In the genomic region with DNA sequence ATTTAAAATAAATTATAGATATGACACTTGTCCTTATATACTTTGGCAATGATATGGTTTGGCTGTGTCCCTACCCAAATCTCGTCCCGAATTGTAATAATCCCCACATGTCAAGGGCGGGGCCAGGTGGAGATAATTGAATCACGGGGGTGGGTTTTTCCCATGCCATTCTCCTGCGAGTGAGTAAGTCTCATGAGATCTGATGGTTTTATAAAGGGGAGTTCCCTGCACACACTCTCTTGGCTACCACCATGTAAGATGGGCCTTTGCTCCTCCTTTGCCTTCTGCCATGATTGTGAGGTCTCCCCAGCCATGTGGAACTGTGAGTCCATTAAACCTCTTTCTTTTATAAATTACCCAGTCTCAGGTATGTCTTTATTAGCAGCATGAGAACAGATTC, we compare ENCODE assay signal across 7 cellular contexts. TPM values are rescaled to one million over a fixed set of nuclear protein-coding genes. Genes with fewer than 3 reads are reported as not detected.
DNase-seq lines count a peak whose midpoint lies in the region; ATAC-seq lines count a peak whose summit lies in the region.
"Not testable (repeated sequence)": the region's sequence is repeated elsewhere in the genome, so short reads cannot be mapped to it uniquely, and the experiment has no call there.

No MANE protein-coding gene starts in this region.

- not testable (repeated sequence) for H3K79me1 ChIP-seq in mesenchymal stem cell (replicated peaks; ENCODE audit: low read length, poor library complexity, severe bottlenecking)

- DNase-seq in DMS 273 (lab: John Stamatoyannopoulos, UW; ENCODE audit: unreplicated experiment) (peak; percentile 88), NCI-H1694 (lab: John Stamatoyannopoulos, UW) (peak; percentile 99), NCI-H82 (lab: John Stamatoyannopoulos, UW) (peak; percentile 17)
- peak; percentile 19 for DNase-seq in activated CD4-positive, alpha-beta T cell treated with anti-CD3 and anti-CD28 coated beads for 36 hours
- DNase-seq in activated naive CD4-positive, alpha-beta T cell treated with anti-CD3 and anti-CD28 coated beads for 36 hours, result peak; percentile 31
- DNase-seq in central memory CD8-positive, alpha-beta T cell (ENCODE audit: low spot score in 2 of 2); mesenchymal stem cell: not testable (repeated sequence)

- H2AK5ac ChIP-seq in mesenchymal stem cell (ENCODE audit: low read length, severe bottlenecking), result not testable (repeated sequence)

- CTCF ChIA-PET in activated CD4-positive, alpha-beta T cell treated with anti-CD3 and anti-CD28 coated beads for 36 hours (lab: Charles Lee); activated naive CD4-positive, alpha-beta T cell treated with anti-CD3 and anti-CD28 coated beads for 36 hours (lab: Charles Lee): not testable (repeated sequence)

- H3K23ac ChIP-seq in mesenchymal stem cell (ENCODE audit: low read length in 2 of 2), result not testable (repeated sequence)

- H3K18ac ChIP-seq in mesenchymal stem cell (ENCODE audit: low read depth in 1 of 2, low read length in 2 of 2), result not testable (repeated sequence)

- not testable (repeated sequence) for H3K27me3 Mint-ChIP-seq in activated CD4-positive, alpha-beta T cell treated with anti-CD3 and anti-CD28 coated beads for 36 hours; activated naive CD4-positive, alpha-beta T cell treated with anti-CD3 and anti-CD28 coated beads for 36 hours (ENCODE audit: low read depth); central memory CD8-positive, alpha-beta T cell

- not testable (repeated sequence) for H3K14ac ChIP-seq in mesenchymal stem cell (ENCODE audit: low read length in 2 of 2)

- not testable (repeated sequence) for H3K9me3 ChIP-seq in mesenchymal stem cell (ENCODE audit: control insufficient read depth, low read length)

- H3K9ac ChIP-seq in mesenchymal stem cell (ENCODE audit: low read length), result not testable (repeated sequence)

- H3K27ac Mint-ChIP-seq in activated CD4-positive, alpha-beta T cell treated with anti-CD3 and anti-CD28 coated beads for 36 hours; activated naive CD4-positive, alpha-beta T cell treated with anti-CD3 and anti-CD28 coated beads for 36 hours: not testable (repeated sequence)
- H3K27ac Mint-ChIP-seq in central memory CD8-positive, alpha-beta T cell (ENCODE audit: low read depth), result peak overlapping the region; percentile 14

- H3K4me3 Mint-ChIP-seq in activated CD4-positive, alpha-beta T cell treated with anti-CD3 and anti-CD28 coated beads for 36 hours; activated naive CD4-positive, alpha-beta T cell treated with anti-CD3 and anti-CD28 coated beads for 36 hours; central memory CD8-positive, alpha-beta T cell: not testable (repeated sequence)

- H2BK15ac ChIP-seq in mesenchymal stem cell (ENCODE audit: low read depth, poor library complexity, severe bottlenecking), result not testable (repeated sequence)

- H2BK12ac ChIP-seq in mesenchymal stem cell (ENCODE audit: low read length in 2 of 2), result not testable (repeated sequence)

- H3K4me1 Mint-ChIP-seq in activated CD4-positive, alpha-beta T cell treated with anti-CD3 and anti-CD28 coated beads for 36 hours; activated naive CD4-positive, alpha-beta T cell treated with anti-CD3 and anti-CD28 coated beads for 36 hours (ENCODE audit: low read depth); central memory CD8-positive, alpha-beta T cell: not testable (repeated sequence)

- H3K4ac ChIP-seq in mesenchymal stem cell (ENCODE audit: low read depth in 1 of 2, low read length in 2 of 2), result not testable (repeated sequence)

- H2BK120ac ChIP-seq in mesenchymal stem cell (ENCODE audit: low read depth, low read length), result peak overlapping the region; percentile 19

- not testable (repeated sequence) for ATAC-seq in activated CD4-positive, alpha-beta T cell treated with anti-CD3 and anti-CD28 coated beads for 36 hours; central memory CD8-positive, alpha-beta T cell (replicated peaks; ENCODE audit: extremely low read depth, poor library complexity, severe bottlenecking)

- intact Hi-C loops in activated CD4-positive, alpha-beta T cell treated with anti-CD3 and anti-CD28 coated beads for 36 hours (cut with DNase I, micrococcal nuclease); activated naive CD4-positive, alpha-beta T cell treated with anti-CD3 and anti-CD28 coated beads for 36 hours (cut with micrococcal nuclease): not testable (repeated sequence)

- not testable (repeated sequence) for H2AFZ ChIP-seq in mesenchymal stem cell (ENCODE audit: low read depth, low read length)

- POLR2A ChIA-PET in activated CD4-positive, alpha-beta T cell treated with anti-CD3 and anti-CD28 coated beads for 36 hours (lab: Charles Lee), result not testable (repeated sequence)

- not testable (repeated sequence) for H3K27ac ChIP-seq in mesenchymal stem cell (ENCODE audit: low read length, poor library complexity, severe bottlenecking)

- H3K36me3 ChIP-seq in mesenchymal stem cell (ENCODE audit: control insufficient read depth in 1 of 2, insufficient read depth in 2 of 2, low read depth in 1 of 2, low read length in 2 of 2), result not testable (repeated sequence)

- not testable (repeated sequence) for H3K4me1 ChIP-seq in mesenchymal stem cell (ENCODE audit: control insufficient read depth, insufficient read depth, low read depth, low read length)

- 100% methylated on average over 5 of the region's 5 CpGs for WGBS in mesenchymal stem cell

- not testable (repeated sequence) for H3K36me3 Mint-ChIP-seq in activated CD4-positive, alpha-beta T cell treated with anti-CD3 and anti-CD28 coated beads for 36 hours (ENCODE audit: low read depth); activated naive CD4-positive, alpha-beta T cell treated with anti-CD3 and anti-CD28 coated beads for 36 hours (ENCODE audit: low read depth); central memory CD8-positive, alpha-beta T cell (ENCODE audit: insufficient read depth)

- not testable (repeated sequence) for H4K8ac ChIP-seq in mesenchymal stem cell (ENCODE audit: low read length)

- not testable (repeated sequence) for H3K4me2 ChIP-seq in mesenchymal stem cell (ENCODE audit: low read length, poor library complexity, severe bottlenecking)

- H3K27me3 ChIP-seq in mesenchymal stem cell (ENCODE audit: control insufficient read depth in 1 of 2, insufficient read depth in 1 of 2, low read length in 2 of 2), result not testable (repeated sequence)

- H3K9me3 Mint-ChIP-seq in activated CD4-positive, alpha-beta T cell treated with anti-CD3 and anti-CD28 coated beads for 36 hours (ENCODE audit: low read depth); activated naive CD4-positive, alpha-beta T cell treated with anti-CD3 and anti-CD28 coated beads for 36 hours; central memory CD8-positive, alpha-beta T cell: not testable (repeated sequence)

- H3K4me3 ChIP-seq in mesenchymal stem cell (ENCODE audit: insufficient read depth in 1 of 2, low read depth in 1 of 2, low read length in 2 of 2), result not testable (repeated sequence)

- H4K91ac ChIP-seq in mesenchymal stem cell (ENCODE audit: low read length), result not testable (repeated sequence)

- not testable (repeated sequence) for H2BK5ac ChIP-seq in mesenchymal stem cell (ENCODE audit: low read depth, low read length, poor library complexity, severe bottlenecking)

RNA-seq across cellular contexts. Expression of a gene that starts 32.1 kb away (rescaled TPM):
- total RNA-seq in activated CD4-positive, alpha-beta T cell treated with anti-CD3 and anti-CD28 coated beads for 36 hours, result 1 to 10 TPM; 1.0 to 1.1 TPM
- 1 to 10 TPM; 1.9 to 3.8 TPM for total RNA-seq in activated naive CD4-positive, alpha-beta T cell treated with anti-CD3 and anti-CD28 coated beads for 36 hours
- 58.0 TPM for polyA plus RNA-seq in mesenchymal stem cell (2013, experiment 1 of 2)
- polyA plus RNA-seq in mesenchymal stem cell (2013, experiment 2 of 2), result 58.7 TPM

RNA-seq across cellular contexts. Expression of a gene that starts 58.4 kb away (rescaled TPM):
- total RNA-seq in activated CD4-positive, alpha-beta T cell treated with anti-CD3 and anti-CD28 coated beads for 36 hours, result 10 to 100 TPM; 24.5 to 27.2 TPM
- 10 to 100 TPM; 18.5 to 19.6 TPM for total RNA-seq in activated naive CD4-positive, alpha-beta T cell treated with anti-CD3 and anti-CD28 coated beads for 36 hours
- 17.4 TPM for polyA plus RNA-seq in mesenchymal stem cell (2013, experiment 1 of 2)
- polyA plus RNA-seq in mesenchymal stem cell (2013, experiment 2 of 2), result 17.1 TPM
